Comparison of ENCODE assay signal across 8 cellular contexts in the genomic region with DNA sequence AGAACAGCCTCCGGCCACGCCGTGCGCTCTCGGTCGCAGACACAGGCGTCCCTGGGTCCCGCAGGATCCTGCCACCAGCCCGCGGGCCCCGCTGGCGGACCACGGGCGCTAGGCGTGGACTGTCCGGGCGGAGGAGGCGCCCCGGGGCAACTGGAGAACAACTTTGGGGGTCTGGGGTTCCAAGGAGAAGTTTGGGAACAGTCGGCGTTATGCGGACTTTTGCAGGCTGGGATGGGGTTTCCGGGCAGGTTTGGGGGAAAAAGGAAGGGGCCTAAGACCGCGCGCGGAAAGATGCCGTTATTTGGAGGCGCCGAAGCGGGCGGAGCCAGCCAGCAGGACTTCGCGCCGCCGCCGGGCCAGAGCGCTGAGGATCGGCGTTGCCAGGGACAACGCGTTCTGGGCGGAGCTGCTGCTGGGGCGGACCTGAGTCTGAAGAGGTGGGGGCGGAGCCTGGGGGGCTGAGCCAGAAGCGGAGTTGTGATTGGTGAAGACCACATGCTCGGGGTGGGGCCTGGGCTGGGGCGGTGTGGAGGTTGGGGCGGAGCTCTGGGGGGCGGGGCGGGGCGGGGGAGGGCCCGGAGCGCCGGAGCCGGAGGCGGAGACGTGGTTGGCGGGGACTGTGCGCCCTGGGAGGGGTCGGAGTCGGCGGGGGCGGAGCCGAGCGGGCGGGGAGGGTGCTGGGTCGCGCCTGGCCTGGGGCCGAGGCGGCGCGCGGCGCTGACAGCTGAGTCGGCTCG. TPM values are rescaled to one million over a fixed set of nuclear protein-coding genes. Genes with fewer than 3 reads are reported as not detected.
A peak's percentile ranks its signal among the peaks of the same experiment; 100 is the strongest.
DNase-seq lines count a peak whose midpoint lies in the region; ATAC-seq, FAIRE-seq and TF ChIP-seq lines count a peak whose summit lies in the region.

A gene (plus strand): TSS at position 680 of the 737 bp plus-strand sequence. CDS start 120 bp downstream, outside the sequence.

- no peaks in the 10 kb centered on the region for H3K36me3 ChIP-seq in pancreas
- H3K36me3 ChIP-seq in tibial nerve, result no peaks in the 10 kb centered on the region

- FAIRE-seq in pancreas (lab: Jason Lieb, UNC), result no peak

- H3K36me3 Mint-ChIP-seq in activated naive CD8-positive, alpha-beta T cell treated with anti-CD3 and anti-CD28 coated beads, Interleukin-2, amount 10 ng/mL, durations not matched to agents 7 days and 5 days, result no peaks in the 10 kb centered on the region

- H3K27ac ChIP-seq in pancreas, result peak within 1 kb of the TSS; percentile 31 to 65 (median 60)
- H3K27ac ChIP-seq in tibial nerve, result peak within 1 kb of the TSS; percentile 76 to 89 (median 83)

- H3K4me3 ChIP-seq in GM12864 (ENCODE audit: low read depth, low read length) (peak within 1 kb of the TSS; percentile 75), pancreas (peak within 1 kb of the TSS; percentile 67 to 89 (median 80)), tibial nerve (peak within 1 kb of the TSS; percentile 71 to 92 (median 86))

- H3K4me1 Mint-ChIP-seq in activated naive CD8-positive, alpha-beta T cell treated with anti-CD3 and anti-CD28 coated beads, Interleukin-2, amount 10 ng/mL, durations not matched to agents 7 days and 5 days, result peaks cover 7% of the 10 kb centered on the region

- DNase-seq in GM12864 (ENCODE audit: low read depth) (peak; percentile 95), NCI-H1105 treated with DMSO at 0.1 percent for 48 hours (lab: John Stamatoyannopoulos, UW) (peak; percentile 98), SKM-1 treated with dmso at 0.1 percent for 144 hours (lab: John Stamatoyannopoulos, UW; ENCODE audit: unreplicated experiment) (peak; percentile 87), Right ventricle myocardium inferior (ENCODE audit: missing footprints) (peak; percentile 99), pancreas (peak; percentile 97 to 100 (median 100)), tibial nerve (ENCODE audit: low spot score in 2 of 2) (peak; percentile 99 to 100)
- DNase-seq in activated naive CD8-positive, alpha-beta T cell treated with anti-CD3 and anti-CD28 coated beads, Interleukin-2, amount 10 ng/mL, durations not matched to agents 7 days and 5 days, result peak; percentile 99

- POLR2A ChIA-PET in activated naive CD8-positive, alpha-beta T cell treated with anti-CD3 and anti-CD28 coated beads, Interleukin-2, amount 10 ng/mL, durations not matched to agents 7 days and 5 days (lab: Charles Lee), result interaction anchor here (0.6 to 0.9 kb wide), 3 partner anchors 11 to 94 kb away, joined by 3 read pairs; no protein-coding TSS in a partner anchor

- peaks cover 31% of the 10 kb centered on the region for H3K27me3 Mint-ChIP-seq in activated naive CD8-positive, alpha-beta T cell treated with anti-CD3 and anti-CD28 coated beads, Interleukin-2, amount 10 ng/mL, durations not matched to agents 7 days and 5 days

- H3K27ac Mint-ChIP-seq in activated naive CD8-positive, alpha-beta T cell treated with anti-CD3 and anti-CD28 coated beads, Interleukin-2, amount 10 ng/mL, durations not matched to agents 7 days and 5 days, result peak within 1 kb of the TSS; percentile 84

- H3K9me3 Mint-ChIP-seq in activated naive CD8-positive, alpha-beta T cell treated with anti-CD3 and anti-CD28 coated beads, Interleukin-2, amount 10 ng/mL, durations not matched to agents 7 days and 5 days, result peaks cover 2% of the 10 kb centered on the region

- peak within 1 kb of the TSS; percentile 90 for H3K4me3 Mint-ChIP-seq in activated naive CD8-positive, alpha-beta T cell treated with anti-CD3 and anti-CD28 coated beads, Interleukin-2, amount 10 ng/mL, durations not matched to agents 7 days and 5 days

- ATAC-seq in HG02678 (IDR thresholded peaks at IDR 0.05; ENCODE audit: unreplicated experiment) (peak; percentile 92), Right ventricle myocardium inferior (peak; percentile 98), pancreas (peak; percentile 92 to 97 (median 94))
- ATAC-seq in activated naive CD8-positive, alpha-beta T cell treated with anti-CD3 and anti-CD28 coated beads, Interleukin-2, amount 10 ng/mL, durations not matched to agents 7 days and 5 days (ENCODE audit: low read depth), result peak; percentile 82

- 0 to 1% methylated on average over 56 to 76 of the region's 77 CpGs for WGBS in pancreas, 2 donors
- 0% methylated on average over 45 to 48 of the region's 77 CpGs for WGBS in tibial nerve, 2 donors

- intact Hi-C loops in Right ventricle myocardium inferior (cut with DNase I), result loop anchor here (2.0 kb wide), 1 partner anchor 201 kb away; no protein-coding TSS in a partner anchor
- intact Hi-C loops in pancreas (cut with DNase I), result no loop called here

- TF ChIP-seq EP300 in tibial nerve (IDR thresholded peaks at IDR 0.05), result peak; percentile 46 to 63

- H3K27me3 ChIP-seq in pancreas (no peaks in the 10 kb centered on the region), tibial nerve (no peaks in the 10 kb centered on the region)

- peak in 1 of 2 donors; percentile 24 for TF ChIP-seq POLR2A in tibial nerve (IDR thresholded peaks at IDR 0.05)

- H3K9me3 ChIP-seq in pancreas, result no peaks in the 10 kb centered on the region
- peaks cover 0 to 5% (median 0%) of the 10 kb centered on the region in 4 donors for H3K9me3 ChIP-seq in tibial nerve

- no peak for TF ChIP-seq CTCF in GM12864 (IDR thresholded peaks at IDR 0.05; ENCODE audit: low read depth, low read length, missing control alignments)
- TF ChIP-seq CTCF in pancreas (IDR thresholded peaks at IDR 0.05), result no peak
- TF ChIP-seq CTCF in tibial nerve (IDR thresholded peaks at IDR 0.05), result peak in 1 of 5 experiments; percentile 29

- H3K4me1 ChIP-seq in pancreas (peaks cover 0 to 6% (median 4%) of the 10 kb centered on the region in 3 donors), tibial nerve (peaks cover 0 to 20% (median 9%) of the 10 kb centered on the region in 4 donors)

RNA-seq across cellular contexts. Expression of the gene that starts here (rescaled TPM):
- total RNA-seq in activated naive CD8-positive, alpha-beta T cell treated with anti-CD3 and anti-CD28 coated beads, Interleukin-2, amount 10 ng/mL, durations not matched to agents 7 days and 5 days, result under 1 TPM; 0.26 to 0.33 TPM
- total RNA-seq in Right ventricle myocardium inferior (2.2 TPM), pancreas (1 to 10 TPM; 1.0 to 2.1 (median 1.7) TPM), tibial nerve (1 to 10 TPM; 1.2 to 3.7 (median 1.4) TPM)
- polyA plus RNA-seq in pancreas, result 1 to 10 TPM; 3.5 to 5.2 TPM

Comparison
In these comparisons a context has a peak if more than half of its experiments do, and no peak if none do; other contexts are left out.
1. Peak in every context shown above with its lines: DNase-seq, ATAC-seq, H3K4me3 ChIP-seq and H3K27ac ChIP-seq.
2. Peak in DNase-seq and ATAC-seq in activated naive CD8-positive, alpha-beta T cell treated with anti-CD3 and anti-CD28 coated beads, Interleukin-2, amount 10 ng/mL, durations not matched to agents 7 days and 5 days; RNA of the gene not detected or under 1 TPM.